In the genomic region with DNA sequence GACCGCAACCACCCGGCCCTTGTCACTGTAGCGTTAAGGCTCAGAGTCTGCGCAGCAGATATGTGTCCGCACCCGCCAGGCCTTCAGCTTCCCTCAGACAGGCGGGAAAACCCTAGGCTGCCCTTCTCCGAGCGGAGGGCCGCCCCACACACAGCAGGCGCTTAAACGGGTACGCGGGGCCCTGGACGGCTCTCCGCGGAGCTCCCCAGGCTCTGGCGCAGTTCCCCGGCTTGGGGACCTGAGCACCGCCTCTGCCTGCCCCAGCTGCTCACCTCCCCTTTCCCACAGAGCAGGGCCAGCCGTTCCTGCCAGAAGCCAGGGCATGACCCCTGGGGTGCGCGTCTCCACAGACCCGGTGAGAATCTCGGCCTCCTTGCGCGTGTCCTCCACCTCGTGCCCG, we compare ENCODE assay signal across 8 cellular contexts. TPM values are rescaled to one million over a fixed set of nuclear protein-coding genes. Genes with fewer than 3 reads are reported as not detected.
A peak's percentile ranks its signal among the peaks of the same experiment; 100 is the strongest.
DNase-seq lines count a peak whose midpoint lies in the region; ATAC-seq and TF ChIP-seq lines count a peak whose summit lies in the region.

No MANE protein-coding gene starts in this region.

- H3K4me3 Mint-ChIP-seq in CD4-positive, alpha-beta T cell, result peak overlapping the region; percentile 45
- H3K4me3 Mint-ChIP-seq in activated naive CD8-positive, alpha-beta T cell treated with anti-CD3 and anti-CD28 coated beads, Interleukin-2, amount 50 U/mL, for 24 hours, result peak overlapping the region; percentile 73

- H3K27me3 ChIP-seq in CD4-positive, alpha-beta T cell (ENCODE audit: control insufficient read depth, insufficient read depth, low read length), result no peaks in the 10 kb centered on the region
- H3K27me3 ChIP-seq in right atrium auricular region (no peaks in the 10 kb centered on the region), rectal smooth muscle tissue (ENCODE audit: control insufficient read depth, insufficient read depth, low read length) (no peaks in the 10 kb centered on the region)

- H3K27ac ChIP-seq in CD4-positive, alpha-beta T cell (ENCODE audit: low read depth, low read length), result peak overlapping the region; percentile 2
- H3K27ac ChIP-seq in right atrium auricular region (peak overlapping the region; percentile 93 to 97), rectal smooth muscle tissue (ENCODE audit: low read depth, low read length) (peak overlapping the region; percentile 94)

- CTCF ChIA-PET in CD4-positive, alpha-beta T cell (lab: Charles Lee), result no interaction called here

- intact Hi-C loops in CD4-positive, alpha-beta T cell (cut with DNase I, micrococcal nuclease), result no loop called here

- no peak for DNase-seq in CD4-positive, alpha-beta T cell
- no peak for DNase-seq in activated naive CD8-positive, alpha-beta T cell treated with anti-CD3 and anti-CD28 coated beads, Interleukin-2, amount 50 U/mL, for 24 hours
- DNase-seq in right atrium auricular region (ENCODE audit: low spot score), result no peak
- DNase-seq in activated gamma-delta T cell (lab: John Stamatoyannopoulos, UW), result no peak
- DNase-seq in GDM1 (lab: John Stamatoyannopoulos, UW), result no peak
- DNase-seq in mesenteric fat pad (ENCODE audit: low spot score), result no peak

- H3K4me1 ChIP-seq in right atrium auricular region (peaks cover 0 to 13% of the 10 kb centered on the region in 2 donors), rectal smooth muscle tissue (ENCODE audit: control insufficient read depth, insufficient read depth, low read length) (peaks cover 4% of the 10 kb centered on the region)

- no peak for ATAC-seq in CD4-positive, alpha-beta T cell (ENCODE audit: poor library complexity)
- no peak for ATAC-seq in activated naive CD8-positive, alpha-beta T cell treated with anti-CD3 and anti-CD28 coated beads, Interleukin-2, amount 50 U/mL, for 24 hours
- ATAC-seq in HG03439 (IDR thresholded peaks at IDR 0.05; ENCODE audit: unreplicated experiment), result no peak

- no peak overlapping the region for H3K27ac Mint-ChIP-seq in CD4-positive, alpha-beta T cell
- H3K27ac Mint-ChIP-seq in activated naive CD8-positive, alpha-beta T cell treated with anti-CD3 and anti-CD28 coated beads, Interleukin-2, amount 50 U/mL, for 24 hours, result peak overlapping the region; percentile 14

- H3K36me3 ChIP-seq in right atrium auricular region (peaks cover 8% of the 10 kb centered on the region), rectal smooth muscle tissue (ENCODE audit: control insufficient read depth, insufficient read depth, low read length) (no peaks in the 10 kb centered on the region)

- H3K27me3 Mint-ChIP-seq in CD4-positive, alpha-beta T cell, result peaks cover 22% of the 10 kb centered on the region
- H3K27me3 Mint-ChIP-seq in activated naive CD8-positive, alpha-beta T cell treated with anti-CD3 and anti-CD28 coated beads, Interleukin-2, amount 50 U/mL, for 24 hours, result peaks cover 16% of the 10 kb centered on the region

- H3K9ac ChIP-seq in rectal smooth muscle tissue (ENCODE audit: low read length), result peak overlapping the region; percentile 29

- H3K4me3 ChIP-seq in right atrium auricular region (peak overlapping the region; percentile 59 to 75), rectal smooth muscle tissue (ENCODE audit: low read length) (peak overlapping the region; percentile 45)

- peaks cover 6% of the 10 kb centered on the region for H3K4me1 Mint-ChIP-seq in CD4-positive, alpha-beta T cell (ENCODE audit: low read depth)
- H3K4me1 Mint-ChIP-seq in activated naive CD8-positive, alpha-beta T cell treated with anti-CD3 and anti-CD28 coated beads, Interleukin-2, amount 50 U/mL, for 24 hours, result peaks cover 4% of the 10 kb centered on the region

- POLR2A ChIA-PET in CD4-positive, alpha-beta T cell (lab: Charles Lee), result interaction anchor here (1.0 to 1.5 kb wide), 4 partner anchors 39 to 351 kb away, joined by 3 to 13 read pairs (median 4); a partner anchor contains a TSS

- no peak for TF ChIP-seq CTCF in CD4-positive, alpha-beta T cell (IDR thresholded peaks at IDR 0.05)
- no peak for TF ChIP-seq CTCF in right atrium auricular region (IDR thresholded peaks at IDR 0.05)

- H3K36me3 Mint-ChIP-seq in CD4-positive, alpha-beta T cell (ENCODE audit: low read depth), result peaks cover 73% of the 10 kb centered on the region
- H3K36me3 Mint-ChIP-seq in activated naive CD8-positive, alpha-beta T cell treated with anti-CD3 and anti-CD28 coated beads, Interleukin-2, amount 50 U/mL, for 24 hours (ENCODE audit: low read depth), result peaks cover 33% of the 10 kb centered on the region

- H3K9me3 ChIP-seq in CD4-positive, alpha-beta T cell (ENCODE audit: control insufficient read depth, low read length), result peaks cover 75% of the 10 kb centered on the region
- H3K9me3 ChIP-seq in right atrium auricular region, result peaks cover 0 to 8% of the 10 kb centered on the region in 2 donors

- peaks cover 6% of the 10 kb centered on the region for H3K9me3 Mint-ChIP-seq in CD4-positive, alpha-beta T cell
- H3K9me3 Mint-ChIP-seq in activated naive CD8-positive, alpha-beta T cell treated with anti-CD3 and anti-CD28 coated beads, Interleukin-2, amount 50 U/mL, for 24 hours, result peaks cover 31% of the 10 kb centered on the region

RNA-seq across cellular contexts. Expression of a gene that starts 0.6 kb away (rescaled TPM):
- 1 to 10 TPM; 1.2 to 1.4 TPM for total RNA-seq in CD4-positive, alpha-beta T cell
- total RNA-seq in right atrium auricular region, result 1 to 10 TPM; 2.5 to 3.1 TPM
- total RNA-seq in mesenteric fat pad, result 3.5 TPM

RNA-seq across cellular contexts. Expression of a gene that starts 25.9 kb away (rescaled TPM):
- total RNA-seq in CD4-positive, alpha-beta T cell, result not detected
- total RNA-seq in right atrium auricular region (not detected), mesenteric fat pad (not detected)

RNA-seq across cellular contexts. Expression of a gene that starts 38.4 kb away (rescaled TPM):
- 10 to 100 TPM; 57.1 to 58.8 TPM for total RNA-seq in CD4-positive, alpha-beta T cell
- 10 to 100 TPM; 48.3 to 65.7 TPM for total RNA-seq in right atrium auricular region
- 34.8 TPM for total RNA-seq in mesenteric fat pad

RNA-seq across cellular contexts. Expression of a gene that starts 57.1 kb away (rescaled TPM):
- 10 to 100 TPM; 11.1 to 13.6 TPM for total RNA-seq in CD4-positive, alpha-beta T cell
- total RNA-seq in right atrium auricular region (1 to 10 TPM; 9.6 TPM), mesenteric fat pad (7.9 TPM)

Comparison
In these comparisons a context has a peak if more than half of its experiments do, and no peak if none do; other contexts are left out.
1. H3K27ac ChIP-seq: peak in every context shown above with its lines; median percentile 95 in right atrium auricular region; 94 in rectal smooth muscle tissue; 2 in CD4-positive, alpha-beta T cell.